In the genomic region with DNA sequence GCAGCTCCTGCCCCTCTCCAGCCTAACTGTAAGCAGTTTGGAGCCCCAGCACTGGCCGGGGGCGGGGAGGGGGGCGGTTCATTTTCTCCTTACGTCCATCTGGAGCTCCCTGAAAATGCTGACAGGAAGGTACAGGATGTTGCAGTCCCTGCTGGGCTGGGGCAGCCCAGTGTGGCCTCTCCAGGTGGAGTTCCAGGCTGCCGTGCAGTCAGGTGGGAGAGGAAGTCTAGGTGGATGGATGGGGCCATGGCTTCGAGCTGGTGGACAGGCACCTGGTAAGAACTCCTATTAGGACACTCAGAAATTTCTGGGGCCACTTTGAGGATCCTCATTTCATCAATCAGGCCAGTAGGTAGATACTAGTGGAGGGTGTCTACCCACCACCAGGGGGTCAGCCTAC, we compare ENCODE assay signal across 17 cellular contexts.
DNase-seq lines count a peak whose midpoint lies in the region; ATAC-seq and TF ChIP-seq lines count a peak whose summit lies in the region.
"Had no signal": no experiment of that assay in that cellular context is flagged by ENCODE, and none has a peak within 500 bp of the region (broad histone marks: within the 10 kb centered on the region; RNA-seq: fewer than 3 reads in every experiment).

No MANE protein-coding gene starts in this region.

- no peaks in the 10 kb centered on the region for H3K36me3 Mint-ChIP-seq in activated CD8-positive, alpha-beta memory T cell treated with anti-CD3 and anti-CD28 coated beads, Interleukin-2, amount 10 ng/mL, durations not matched to agents 7 days and 5 days
- no peaks in the 10 kb centered on the region for H3K36me3 Mint-ChIP-seq in type B pancreatic cell

- no peaks in the 10 kb centered on the region for H3K4me1 Mint-ChIP-seq in activated CD8-positive, alpha-beta memory T cell treated with anti-CD3 and anti-CD28 coated beads, Interleukin-2, amount 10 ng/mL, durations not matched to agents 7 days and 5 days
- H3K4me1 Mint-ChIP-seq in type B pancreatic cell (ENCODE audit: unreplicated experiment): peaks cover 7% of the 10 kb centered on the region
- H3K4me1 Mint-ChIP-seq: B cell; CD8-positive, alpha-beta memory T cell had no signal

- no peak overlapping the region for H3K27ac Mint-ChIP-seq in activated CD8-positive, alpha-beta memory T cell treated with anti-CD3 and anti-CD28 coated beads, Interleukin-2, amount 10 ng/mL, durations not matched to agents 7 days and 5 days
- no peak overlapping the region for H3K27ac Mint-ChIP-seq in type B pancreatic cell
- H3K27ac Mint-ChIP-seq: B cell; CD4-positive, alpha-beta T cell; CD8-positive, alpha-beta memory T cell had no signal

- no peaks in the 10 kb centered on the region for H3K9me3 ChIP-seq in KOPT-K1 (ENCODE audit: insufficient read depth, low read length, poor library complexity, severe bottlenecking)
- H3K9me3 ChIP-seq: HAP-1 had no signal

- no peaks in the 10 kb centered on the region for H3K27me3 Mint-ChIP-seq in activated CD8-positive, alpha-beta memory T cell treated with anti-CD3 and anti-CD28 coated beads, Interleukin-2, amount 10 ng/mL, durations not matched to agents 7 days and 5 days
- H3K27me3 Mint-ChIP-seq in type B pancreatic cell: peaks cover 43% of the 10 kb centered on the region
- H3K27me3 Mint-ChIP-seq: B cell; CD4-positive, alpha-beta T cell had no signal

- CTCF ChIA-PET in activated CD8-positive, alpha-beta memory T cell treated with anti-CD3 and anti-CD28 coated beads, Interleukin-2, amount 10 ng/mL, durations not matched to agents 7 days and 5 days (lab: Charles Lee): interaction anchor here (1.2 kb wide), 1 partner anchor 196 kb away, joined by 3 read pairs; no protein-coding TSS in a partner anchor

- no peak for ATAC-seq in activated CD8-positive, alpha-beta memory T cell treated with anti-CD3 and anti-CD28 coated beads, Interleukin-2, amount 10 ng/mL, durations not matched to agents 7 days and 5 days
- ATAC-seq in GM21367 (IDR thresholded peaks at IDR 0.05; ENCODE audit: unreplicated experiment): no peak

- peak; percentile 24 for DNase-seq in activated CD8-positive, alpha-beta memory T cell treated with anti-CD3 and anti-CD28 coated beads for 24 hours
- DNase-seq in activated CD8-positive, alpha-beta memory T cell treated with anti-CD3 and anti-CD28 coated beads, Interleukin-2, amount 10 ng/mL, durations not matched to agents 7 days and 5 days: no peak
- DNase-seq in type B pancreatic cell (ENCODE audit: extremely low spot score, unreplicated experiment) (peak; percentile 25), NCI-H2081 (lab: John Stamatoyannopoulos, UW) (no peak)
- DNase-seq: CD4-positive, alpha-beta T cell; CD8-positive, alpha-beta memory T cell; DMS 273 treated with DMSO at 0.1 percent for 48 hours; DMS79; GF-D8; GOT3 had no signal

- H3K27ac ChIP-seq in KOPT-K1 (ENCODE audit: low read depth, low read length, poor library complexity, severe bottlenecking): peak overlapping the region; percentile 60
- H3K27ac ChIP-seq: 22Rv1, BLaER1, C4-2B had no signal

- no peak overlapping the region for H3K4me3 Mint-ChIP-seq in activated CD8-positive, alpha-beta memory T cell treated with anti-CD3 and anti-CD28 coated beads, Interleukin-2, amount 10 ng/mL, durations not matched to agents 7 days and 5 days
- H3K4me3 Mint-ChIP-seq in type B pancreatic cell: no peak overlapping the region
- H3K4me3 Mint-ChIP-seq: B cell; CD4-positive, alpha-beta T cell; CD8-positive, alpha-beta memory T cell had no signal

- H3K36me3 ChIP-seq in KOPT-K1 (ENCODE audit: insufficient read depth, low read length): peaks cover 43% of the 10 kb centered on the region
- H3K36me3 ChIP-seq: BLaER1, HAP-1 had no signal

- H3K9me3 Mint-ChIP-seq in activated CD8-positive, alpha-beta memory T cell treated with anti-CD3 and anti-CD28 coated beads, Interleukin-2, amount 10 ng/mL, durations not matched to agents 7 days and 5 days (ENCODE audit: low read depth): no peaks in the 10 kb centered on the region
- H3K9me3 Mint-ChIP-seq in type B pancreatic cell: no peaks in the 10 kb centered on the region
- H3K9me3 Mint-ChIP-seq: CD4-positive, alpha-beta T cell; CD8-positive, alpha-beta memory T cell had no signal

- no peak for TF ChIP-seq CTCF in type B pancreatic cell (conservative IDR thresholded peaks at IDR 0.05)

Comparison
In these comparisons a context has a peak if more than half of its experiments do, and no peak if none do; other contexts are left out.
1. DNase-seq: peak in activated CD8-positive, alpha-beta memory T cell treated with anti-CD3 and anti-CD28 coated beads for 24 hours (single experiment) and type B pancreatic cell (single experiment); none in activated CD8-positive, alpha-beta memory T cell treated with anti-CD3 and anti-CD28 coated beads, Interleukin-2, amount 10 ng/mL, durations not matched to agents 7 days and 5 days (single experiment) and NCI-H2081 (0 of 2).